17 cellular contexts compared by ENCODE assay signal in genomic region chr14:55624913-55625312, GRCh38.
"Had no signal": no experiment of that assay in that cellular context is flagged by ENCODE, and none has a peak within 500 bp of the region (broad histone marks: within the 10 kb centered on the region; RNA-seq: fewer than 3 reads in every experiment).

No MANE protein-coding gene starts in this region.

- H3K4me3 ChIP-seq: heart right ventricle, spleen, testis had no signal

- H3K27ac ChIP-seq: heart right ventricle, spleen had no signal

- H3K4me1 ChIP-seq: spleen had no signal

- H3K4me1 Mint-ChIP-seq: WTC11 had no signal

- H3K27me3 ChIP-seq: heart right ventricle, spleen, testis had no signal

- ATAC-seq: activated CD8-positive, alpha-beta T cell treated with anti-CD3 and anti-CD28 coated beads, Interleukin-2, amount 10 ng/mL, durations not matched to agents 7 days and 5 days; activated T-cell treated with anti-CD3 and anti-CD28 coated beads, Interleukin-2, amount 50 U/mL, for 72 hours; effector memory CD8-positive, alpha-beta T cell; heart right ventricle; right cardiac atrium; T-helper 17 cell; WTC11 had no signal

- H3K4me3 Mint-ChIP-seq: activated CD8-positive, alpha-beta T cell treated with anti-CD3 and anti-CD28 coated beads, Interleukin-2, amount 10 ng/mL, durations not matched to agents 7 days and 5 days; activated naive CD8-positive, alpha-beta T cell treated with anti-CD3 and anti-CD28 coated beads for 36 hours; activated T-cell treated with anti-CD3 and anti-CD28 coated beads, Interleukin-2, amount 50 U/mL, for 72 hours; effector memory CD8-positive, alpha-beta T cell; nephron; stimulated activated naive CD8-positive, alpha-beta T cell treated with anti-CD3 and anti-CD28 coated beads, Interleukin-15, Interleukin-2, amounts not matched to agents 100 ng/mL and 50 ng/mL, for 24 hours; T-helper 17 cell; WTC11 had no signal

- H3K9me3 Mint-ChIP-seq: activated naive CD8-positive, alpha-beta T cell treated with anti-CD3 and anti-CD28 coated beads for 36 hours had no signal

- H3K9me3 ChIP-seq: testis had no signal

- H3K27me3 Mint-ChIP-seq: activated naive CD8-positive, alpha-beta T cell treated with anti-CD3 and anti-CD28 coated beads for 36 hours; effector memory CD8-positive, alpha-beta T cell; stimulated activated naive CD8-positive, alpha-beta T cell treated with anti-CD3 and anti-CD28 coated beads, Interleukin-15, Interleukin-2, amounts not matched to agents 100 ng/mL and 50 ng/mL, for 24 hours; T-helper 17 cell had no signal

- H3K27ac Mint-ChIP-seq: activated CD8-positive, alpha-beta T cell treated with anti-CD3 and anti-CD28 coated beads, Interleukin-2, amount 10 ng/mL, durations not matched to agents 7 days and 5 days; activated naive CD8-positive, alpha-beta T cell treated with anti-CD3 and anti-CD28 coated beads for 36 hours; activated T-cell treated with anti-CD3 and anti-CD28 coated beads, Interleukin-2, amount 50 U/mL, for 72 hours; stimulated activated naive CD8-positive, alpha-beta T cell treated with anti-CD3 and anti-CD28 coated beads, Interleukin-15, Interleukin-2, amounts not matched to agents 100 ng/mL and 50 ng/mL, for 24 hours; T-helper 17 cell; WTC11 had no signal

- DNase-seq: activated CD4-positive, alpha-beta T cell treated with anti-CD3 and anti-CD28 coated beads for 4 hours; activated CD8-positive, alpha-beta memory T cell treated with anti-CD3 and anti-CD28 coated beads, Interleukin-2, amount 50 U/mL, for 48 hours; activated CD8-positive, alpha-beta T cell treated with anti-CD3 and anti-CD28 coated beads, Interleukin-2, amount 10 ng/mL, durations not matched to agents 7 days and 5 days; activated gamma-delta T cell treated with Interleukin-2 at 50 U/mL for 16 hours; activated naive CD8-positive, alpha-beta T cell treated with anti-CD3 and anti-CD28 coated beads for 36 hours; activated T-cell treated with anti-CD3 and anti-CD28 coated beads, Interleukin-2, amount 50 U/mL, for 72 hours; dermis blood vessel endothelial cell; effector memory CD8-positive, alpha-beta T cell; heart right ventricle; nucleus accumbens; right cardiac atrium; spleen; T-helper 17 cell; testis had no signal
